ENCODE assay signal across 29 cellular contexts in genomic region chr13:113800576-113800926, GRCh38. TPM values are rescaled to one million over a fixed set of nuclear protein-coding genes. Genes with fewer than 3 reads are reported as not detected.
"Had no signal": no experiment of that assay in that cellular context is flagged by ENCODE, and none has a peak within 500 bp of the region (broad histone marks: within the 10 kb centered on the region; RNA-seq: fewer than 3 reads in every experiment).

No MANE protein-coding gene starts in this region.

- H3K4me1 ChIP-seq: ascending aorta had no signal

- H3K27ac Mint-ChIP-seq: activated CD4-positive, alpha-beta T cell treated with anti-CD3 and anti-CD28 coated beads for 36 hours; activated CD8-positive, alpha-beta memory T cell treated with anti-CD3 and anti-CD28 coated beads, Interleukin-2, amount 10 ng/mL, durations not matched to agents 7 days and 5 days; activated CD8-positive, alpha-beta T cell treated with anti-CD3 and anti-CD28 coated beads, Interleukin-2, amount 10 ng/mL, durations not matched to agents 7 days and 5 days; activated naive CD8-positive, alpha-beta T cell treated with anti-CD3 and anti-CD28 coated beads, Interleukin-2, amount 10 ng/mL, durations not matched to agents 7 days and 5 days; activated T-cell treated with anti-CD3 and anti-CD28 coated beads, Interleukin-2, amount 50 U/mL, for 72 hours; endodermal cell; mesothelial cell of epicardium; naive B cell; stimulated activated naive B cell treated with anti-CD40 and anti-IgM and Interleukin-4, amounts not matched to agents 10 μg/mL and 1 μg/mL and 100 μg/mL, for 72 hours; T-helper 2 cell treated with Interferon-gamma antibody and Interleukin-4, amounts not matched to agents 5 μg/mL and 100 μg/mL, for 36 hours had no signal

- H3K27me3 Mint-ChIP-seq: activated CD4-positive, alpha-beta T cell treated with anti-CD3 and anti-CD28 coated beads for 36 hours; activated CD8-positive, alpha-beta memory T cell treated with anti-CD3 and anti-CD28 coated beads, Interleukin-2, amount 10 ng/mL, durations not matched to agents 7 days and 5 days; activated naive CD8-positive, alpha-beta T cell treated with anti-CD3 and anti-CD28 coated beads, Interleukin-2, amount 10 ng/mL, durations not matched to agents 7 days and 5 days; brain had no signal

- H3K4me3 Mint-ChIP-seq: activated CD4-positive, alpha-beta T cell treated with anti-CD3 and anti-CD28 coated beads for 36 hours; activated CD8-positive, alpha-beta memory T cell treated with anti-CD3 and anti-CD28 coated beads, Interleukin-2, amount 10 ng/mL, durations not matched to agents 7 days and 5 days; activated CD8-positive, alpha-beta T cell treated with anti-CD3 and anti-CD28 coated beads, Interleukin-2, amount 10 ng/mL, durations not matched to agents 7 days and 5 days; activated naive CD8-positive, alpha-beta T cell treated with anti-CD3 and anti-CD28 coated beads, Interleukin-2, amount 10 ng/mL, durations not matched to agents 7 days and 5 days; activated T-cell treated with anti-CD3 and anti-CD28 coated beads, Interleukin-2, amount 50 U/mL, for 72 hours; brain; endodermal cell; immature natural killer cell; mesothelial cell of epicardium; naive B cell; neural crest cell; stimulated activated naive B cell treated with anti-CD40 and anti-IgM and Interleukin-4, amounts not matched to agents 10 μg/mL and 1 μg/mL and 100 μg/mL, for 72 hours; T-helper 2 cell treated with Interferon-gamma antibody and Interleukin-4, amounts not matched to agents 5 μg/mL and 100 μg/mL, for 36 hours had no signal

- H3K9me3 Mint-ChIP-seq: activated naive CD8-positive, alpha-beta T cell treated with anti-CD3 and anti-CD28 coated beads, Interleukin-2, amount 10 ng/mL, durations not matched to agents 7 days and 5 days; activated T-cell treated with anti-CD3 and anti-CD28 coated beads, Interleukin-2, amount 50 U/mL, for 72 hours; endodermal cell; immature natural killer cell; mesothelial cell of epicardium; naive B cell; neural crest cell; stimulated activated naive B cell treated with anti-CD40 and anti-IgM and Interleukin-4, amounts not matched to agents 10 μg/mL and 1 μg/mL and 100 μg/mL, for 72 hours; T-helper 2 cell treated with Interferon-gamma antibody and Interleukin-4, amounts not matched to agents 5 μg/mL and 100 μg/mL, for 36 hours had no signal

- H3K36me3 ChIP-seq: ascending aorta, cardiac muscle cell had no signal

- H3K27ac ChIP-seq: ascending aorta, cardiac muscle cell, heart left ventricle, skin epidermis, tibial nerve had no signal

- H3K9me3 ChIP-seq: ascending aorta, heart left ventricle, tibial nerve had no signal

- H3K27me3 ChIP-seq: ascending aorta, cardiac muscle cell, heart left ventricle, tibial nerve had no signal

- H3K4me1 Mint-ChIP-seq: activated CD4-positive, alpha-beta T cell treated with anti-CD3 and anti-CD28 coated beads for 36 hours; activated CD8-positive, alpha-beta memory T cell treated with anti-CD3 and anti-CD28 coated beads, Interleukin-2, amount 10 ng/mL, durations not matched to agents 7 days and 5 days; activated naive CD8-positive, alpha-beta T cell treated with anti-CD3 and anti-CD28 coated beads, Interleukin-2, amount 10 ng/mL, durations not matched to agents 7 days and 5 days; endodermal cell; immature natural killer cell; naive B cell; stimulated activated naive B cell treated with anti-CD40 and anti-IgM and Interleukin-4, amounts not matched to agents 10 μg/mL and 1 μg/mL and 100 μg/mL, for 72 hours had no signal

- H3K4me3 ChIP-seq: ascending aorta, cardiac muscle cell, heart left ventricle, skin epidermis, tibial nerve had no signal

- DNase-seq: activated CD4-positive, alpha-beta T cell treated with anti-CD3 and anti-CD28 coated beads for 36 hours; activated CD4-positive, CD25-positive, alpha-beta regulatory T cell; activated CD8-positive, alpha-beta memory T cell treated with anti-CD3 and anti-CD28 coated beads, Interleukin-2, amount 10 ng/mL, durations not matched to agents 7 days and 5 days; activated CD8-positive, alpha-beta T cell treated with anti-CD3 and anti-CD28 coated beads, Interleukin-2, amount 10 ng/mL, durations not matched to agents 7 days and 5 days; activated naive CD4-positive, alpha-beta T cell treated with Interleukin-2 at 50 U/mL for 16 hours; activated naive CD8-positive, alpha-beta T cell treated with anti-CD3 and anti-CD28 coated beads, Interleukin-2, amount 10 ng/mL, durations not matched to agents 7 days and 5 days; activated T-cell treated with anti-CD3 and anti-CD28 coated beads, Interleukin-2, amount 50 U/mL, for 72 hours; cortex of kidney; endodermal cell; foreskin fibroblast; hypothalamus; immature natural killer cell; mammary epithelial cell; naive B cell; occipital lobe; stimulated activated CD4-positive, alpha-beta T cell treated with anti-CD3 and anti-CD28 coated beads, Interleukin-2, amount 100 ng/mL, for 24 hours; stimulated activated naive B cell treated with anti-CD40 and anti-IgM and Interleukin-4, amounts not matched to agents 10 μg/mL and 1 μg/mL and 100 μg/mL, for 72 hours; T-helper 1 cell had no signal

- H3K36me3 Mint-ChIP-seq: activated CD8-positive, alpha-beta memory T cell treated with anti-CD3 and anti-CD28 coated beads, Interleukin-2, amount 10 ng/mL, durations not matched to agents 7 days and 5 days; activated naive CD8-positive, alpha-beta T cell treated with anti-CD3 and anti-CD28 coated beads, Interleukin-2, amount 10 ng/mL, durations not matched to agents 7 days and 5 days; brain; immature natural killer cell; mesothelial cell of epicardium; naive B cell; stimulated activated naive B cell treated with anti-CD40 and anti-IgM and Interleukin-4, amounts not matched to agents 10 μg/mL and 1 μg/mL and 100 μg/mL, for 72 hours had no signal

- ATAC-seq: activated CD4-positive, alpha-beta T cell treated with anti-CD3 and anti-CD28 coated beads for 36 hours; activated CD8-positive, alpha-beta memory T cell treated with anti-CD3 and anti-CD28 coated beads, Interleukin-2, amount 10 ng/mL, durations not matched to agents 7 days and 5 days; activated CD8-positive, alpha-beta T cell treated with anti-CD3 and anti-CD28 coated beads, Interleukin-2, amount 10 ng/mL, durations not matched to agents 7 days and 5 days; activated T-cell treated with anti-CD3 and anti-CD28 coated beads, Interleukin-2, amount 50 U/mL, for 72 hours; esophagus mucosa; heart left ventricle; right cardiac atrium; stimulated activated naive B cell treated with anti-CD40 and anti-IgM and Interleukin-4, amounts not matched to agents 10 μg/mL and 1 μg/mL and 100 μg/mL, for 72 hours had no signal

RNA-seq across cellular contexts. Expression of gene TMEM255B, which starts 41.5 kb away (rescaled TPM):
- total RNA-seq: cardiac muscle cell had no signal
